9 cellular contexts compared by ENCODE assay signal in genomic region chr2:172085460-172086159, GRCh38. TPM values are rescaled to one million over a fixed set of nuclear protein-coding genes. Genes with fewer than 3 reads are reported as not detected.
DNase-seq lines count a peak whose midpoint lies in the region; ATAC-seq, FAIRE-seq and TF ChIP-seq lines count a peak whose summit lies in the region.
"Had no signal": no experiment of that assay in that cellular context is flagged by ENCODE, and none has a peak within 500 bp of the region (broad histone marks: within the 10 kb centered on the region; RNA-seq: fewer than 3 reads in every experiment).

Gene DLX1 (plus strand): TSS chr2:172085507. CDS start chr2:172085678, 171 bp downstream.

- H3K27me3 ChIP-seq in kidney epithelial cell (ENCODE audit: control insufficient read depth, insufficient read depth, low read length) (peaks cover 99% of the 10 kb centered on the region), tibial nerve (peaks cover 14 to 100% of the 10 kb centered on the region in 2 donors)

- intact Hi-C loops in activated T-helper 1 cell treated with anti-CD3 and anti-CD28 coated beads, Interleukin-12 subunit alpha, Interleukin-12 subunit beta, Interleukin-2, Interleukin-4 antibody, amounts not matched to agents 30 ng/mL and 10 ng/mL and 1 ng/mL, durations not matched to agents 14 hours and 24 hours and 36 hours (cut with micrococcal nuclease): loop anchor here (1.0 to 5.0 kb wide), 2 partner anchors 10 to 378 kb away; no protein-coding TSS in a partner anchor

- no peak for TF ChIP-seq CTCF in 22Rv1 (IDR thresholded peaks at IDR 0.05)
- TF ChIP-seq CTCF in kidney epithelial cell (IDR thresholded peaks at IDR 0.05; ENCODE audit: insufficient read depth, low read length, poor library complexity, severe bottlenecking): no peak
- TF ChIP-seq CTCF in tibial nerve (IDR thresholded peaks at IDR 0.05): no peak

- peaks cover 0 to 62% (median 30%) of the 10 kb centered on the region in 4 donors for H3K4me1 ChIP-seq in tibial nerve

- no peak for TF ChIP-seq POLR2A in tibial nerve (IDR thresholded peaks at IDR 0.05)

- no peaks in the 10 kb centered on the region for H3K9me3 Mint-ChIP-seq in activated T-helper 1 cell treated with anti-CD3 and anti-CD28 coated beads, Interleukin-12 subunit alpha, Interleukin-12 subunit beta, Interleukin-2, Interleukin-4 antibody, amounts not matched to agents 30 ng/mL and 10 ng/mL and 1 ng/mL, durations not matched to agents 14 hours and 24 hours and 36 hours

- peak; percentile 15 for ATAC-seq in HG03571 (IDR thresholded peaks at IDR 0.05; ENCODE audit: unreplicated experiment)

- peak within 1 kb of the TSS; percentile 67 for H3K4me3 Mint-ChIP-seq in activated T-helper 1 cell treated with anti-CD3 and anti-CD28 coated beads, Interleukin-12 subunit alpha, Interleukin-12 subunit beta, Interleukin-2, Interleukin-4 antibody, amounts not matched to agents 30 ng/mL and 10 ng/mL and 1 ng/mL, durations not matched to agents 14 hours and 24 hours and 36 hours

- peaks cover 1% of the 10 kb centered on the region for H3K36me3 Mint-ChIP-seq in activated T-helper 1 cell treated with anti-CD3 and anti-CD28 coated beads, Interleukin-12 subunit alpha, Interleukin-12 subunit beta, Interleukin-2, Interleukin-4 antibody, amounts not matched to agents 30 ng/mL and 10 ng/mL and 1 ng/mL, durations not matched to agents 14 hours and 24 hours and 36 hours (ENCODE audit: low read depth)

- H3K27ac Mint-ChIP-seq in activated T-helper 1 cell treated with anti-CD3 and anti-CD28 coated beads, Interleukin-12 subunit alpha, Interleukin-12 subunit beta, Interleukin-2, Interleukin-4 antibody, amounts not matched to agents 30 ng/mL and 10 ng/mL and 1 ng/mL, durations not matched to agents 14 hours and 24 hours and 36 hours: peak within 1 kb of the TSS; percentile 75

- peak; percentile 26 for FAIRE-seq in GM18507 (lab: Jason Lieb, UNC)
- FAIRE-seq: islet of Langerhans had no signal

- TF ChIP-seq EP300 in tibial nerve (IDR thresholded peaks at IDR 0.05): peak in 1 of 2 donors; percentile 2

- peaks cover 45% of the 10 kb centered on the region for H3K4me1 Mint-ChIP-seq in activated T-helper 1 cell treated with anti-CD3 and anti-CD28 coated beads, Interleukin-12 subunit alpha, Interleukin-12 subunit beta, Interleukin-2, Interleukin-4 antibody, amounts not matched to agents 30 ng/mL and 10 ng/mL and 1 ng/mL, durations not matched to agents 14 hours and 24 hours and 36 hours (ENCODE audit: low read depth)

- H3K27me3 Mint-ChIP-seq in activated T-helper 1 cell treated with anti-CD3 and anti-CD28 coated beads, Interleukin-12 subunit alpha, Interleukin-12 subunit beta, Interleukin-2, Interleukin-4 antibody, amounts not matched to agents 30 ng/mL and 10 ng/mL and 1 ng/mL, durations not matched to agents 14 hours and 24 hours and 36 hours (ENCODE audit: insufficient read depth): peaks cover 89% of the 10 kb centered on the region

- H3K27ac ChIP-seq in 22Rv1: peak within 1 kb of the TSS; percentile 93
- peak within 1 kb of the TSS in 2 of 4 donors; percentile 44 to 55 for H3K27ac ChIP-seq in tibial nerve

- WGBS in tibial nerve, 2 donors: 3 to 5% methylated on average over 28 to 34 of the region's 34 CpGs

- no peaks in the 10 kb centered on the region for H3K36me3 ChIP-seq in kidney epithelial cell (ENCODE audit: control insufficient read depth, insufficient read depth, low read length)
- H3K36me3 ChIP-seq in tibial nerve: no peaks in the 10 kb centered on the region

- H3K4me3 ChIP-seq in kidney epithelial cell (ENCODE audit: low read depth, low read length): peak within 1 kb of the TSS; percentile 42
- peak within 1 kb of the TSS; percentile 19 to 66 (median 49) for H3K4me3 ChIP-seq in tibial nerve

- no peak for DNase-seq in GM18507 (ENCODE audit: extremely low spot score, insufficient read length, low read depth)
- no peak for DNase-seq in activated T-helper 1 cell treated with anti-CD3 and anti-CD28 coated beads, Interleukin-12 subunit alpha, Interleukin-12 subunit beta, Interleukin-2, Interleukin-4 antibody, amounts not matched to agents 30 ng/mL and 10 ng/mL and 1 ng/mL, durations not matched to agents 14 hours and 24 hours and 36 hours (ENCODE audit: low spot score)
- DNase-seq in kidney epithelial cell (ENCODE audit: low read depth): no peak
- peak in 1 of 2 donors; percentile 4 for DNase-seq in tibial nerve (ENCODE audit: low spot score in 2 of 2)
- no peak for DNase-seq in KG1 (lab: John Stamatoyannopoulos, UW)
- no peak for DNase-seq in germinal center (ENCODE audit: low spot score)

- H3K9me3 ChIP-seq in tibial nerve: no peaks in the 10 kb centered on the region

RNA-seq across cellular contexts. Expression of gene DLX1, which starts in this region (rescaled TPM):
- not detected in 2 replicates for total RNA-seq in activated T-helper 1 cell treated with anti-CD3 and anti-CD28 coated beads, Interleukin-12 subunit alpha, Interleukin-12 subunit beta, Interleukin-2, Interleukin-4 antibody, amounts not matched to agents 30 ng/mL and 10 ng/mL and 1 ng/mL, durations not matched to agents 14 hours and 24 hours and 36 hours
- 0.17 TPM in 1 of 2 replicates, not detected in the other for total RNA-seq in kidney epithelial cell
- under 1 TPM in 1 of 4 donors, not detected in 3; 0.44 TPM for total RNA-seq in tibial nerve
